In genomic region chr21:43767980-43768867, GRCh38 we compare ENCODE assay signal across 11 cellular contexts. TPM values are rescaled to one million over a fixed set of nuclear protein-coding genes. Genes with fewer than 3 reads are reported as not detected.
DNase-seq lines count a peak whose midpoint lies in the region; ATAC-seq and TF ChIP-seq lines count a peak whose summit lies in the region.
"Had no signal": no experiment of that assay in that cellular context is flagged by ENCODE, and none has a peak within 500 bp of the region (broad histone marks: within the 10 kb centered on the region; RNA-seq: fewer than 3 reads in every experiment).

No MANE protein-coding gene starts in this region.

- intact Hi-C loops in activated CD4-positive, alpha-beta T cell treated with anti-CD3 and anti-CD28 coated beads for 36 hours (cut with DNase I, micrococcal nuclease) = no loop called here
- intact Hi-C loops in activated CD4-positive, alpha-beta memory T cell treated with anti-CD3 and anti-CD28 coated beads for 36 hours (cut with micrococcal nuclease) = no loop called here

- no peaks in the 10 kb centered on the region for H3K79me2 ChIP-seq in ACC112 (ENCODE audit: control insufficient read depth, insufficient read depth, low read length, unreplicated experiment)

- no peaks in the 10 kb centered on the region for H3K27me3 ChIP-seq in ACC112 (ENCODE audit: insufficient read depth, low read length)
- no peaks in the 10 kb centered on the region for H3K27me3 ChIP-seq in duodenal mucosa (ENCODE audit: control insufficient read depth in 1 of 2, insufficient read depth in 2 of 2, low read length in 2 of 2)
- H3K27me3 ChIP-seq: esophagus muscularis mucosa, tibial artery had no signal

- ATAC-seq in activated CD4-positive, alpha-beta T cell treated with anti-CD3 and anti-CD28 coated beads for 36 hours = no peak
- no peak for ATAC-seq in GM19035 (IDR thresholded peaks at IDR 0.05; ENCODE audit: unreplicated experiment)

- H3K36me3 ChIP-seq in ACC112 (ENCODE audit: insufficient read depth, low read length) (0 out of 2 replicates have a peak, but pooled peaks cover 1% of the 10 kb centered on the region), duodenal mucosa (ENCODE audit: control insufficient read depth in 1 of 2, insufficient read depth in 2 of 2, low read length in 2 of 2) (peaks cover 2 to 5% of the 10 kb centered on the region in 2 donors)

- H3K9me3 ChIP-seq in duodenal mucosa (ENCODE audit: control insufficient read depth in 1 of 2, low read length in 2 of 2) = no peaks in the 10 kb centered on the region
- H3K9me3 ChIP-seq: esophagus muscularis mucosa, tibial artery had no signal

- H3K4me3 Mint-ChIP-seq in mesothelial cell of epicardium = no peak overlapping the region
- H3K4me3 Mint-ChIP-seq in activated CD4-positive, alpha-beta T cell treated with anti-CD3 and anti-CD28 coated beads for 36 hours = no peak overlapping the region
- H3K4me3 Mint-ChIP-seq in activated CD4-positive, alpha-beta memory T cell treated with anti-CD3 and anti-CD28 coated beads for 36 hours = no peak overlapping the region

- no peaks in the 10 kb centered on the region for H3K27me3 Mint-ChIP-seq in mesothelial cell of epicardium (ENCODE audit: low read depth)
- no peaks in the 10 kb centered on the region for H3K27me3 Mint-ChIP-seq in activated CD4-positive, alpha-beta T cell treated with anti-CD3 and anti-CD28 coated beads for 36 hours
- no peaks in the 10 kb centered on the region for H3K27me3 Mint-ChIP-seq in activated CD4-positive, alpha-beta memory T cell treated with anti-CD3 and anti-CD28 coated beads for 36 hours

- peak; percentile 54 for DNase-seq in LHCN-M2 (ENCODE audit: low read depth)
- DNase-seq in mesothelial cell of epicardium (ENCODE audit: low spot score in 2 of 2, unreplicated experiment in 2 of 2) = no peak
- no peak for DNase-seq in activated CD4-positive, alpha-beta T cell treated with anti-CD3 and anti-CD28 coated beads for 36 hours
- no peak for DNase-seq in NCI-H2107 (lab: John Stamatoyannopoulos, UW)
- DNase-seq in activated CD4-positive, alpha-beta memory T cell treated with anti-CD3 and anti-CD28 coated beads for 36 hours = no peak
- DNase-seq: NCI-H526 had no signal

- POLR2A ChIA-PET in activated CD4-positive, alpha-beta T cell treated with anti-CD3 and anti-CD28 coated beads for 36 hours (lab: Charles Lee) = no interaction called here
- POLR2A ChIA-PET in activated CD4-positive, alpha-beta memory T cell treated with anti-CD3 and anti-CD28 coated beads for 36 hours (lab: Charles Lee) = no interaction called here

- peak overlapping the region; percentile 25 for H3K9ac ChIP-seq in duodenal mucosa (ENCODE audit: low read depth in 1 of 2, low read length in 2 of 2)

- H3K27ac Mint-ChIP-seq in mesothelial cell of epicardium = peak overlapping the region; percentile 27
- H3K27ac Mint-ChIP-seq in activated CD4-positive, alpha-beta T cell treated with anti-CD3 and anti-CD28 coated beads for 36 hours = no peak overlapping the region
- H3K27ac Mint-ChIP-seq in activated CD4-positive, alpha-beta memory T cell treated with anti-CD3 and anti-CD28 coated beads for 36 hours = no peak overlapping the region

- H3K4me1 ChIP-seq in ACC112 (ENCODE audit: control insufficient read depth, insufficient read depth, low read length, unreplicated experiment) (peaks cover 23% of the 10 kb centered on the region), duodenal mucosa (ENCODE audit: control insufficient read depth in 1 of 2, insufficient read depth in 2 of 2, low read length in 2 of 2) (peaks cover 15 to 19% of the 10 kb centered on the region in 2 donors)

- peaks cover 11% of the 10 kb centered on the region for H3K4me1 Mint-ChIP-seq in mesothelial cell of epicardium
- H3K4me1 Mint-ChIP-seq in activated CD4-positive, alpha-beta T cell treated with anti-CD3 and anti-CD28 coated beads for 36 hours = peaks cover 6% of the 10 kb centered on the region
- H3K4me1 Mint-ChIP-seq in activated CD4-positive, alpha-beta memory T cell treated with anti-CD3 and anti-CD28 coated beads for 36 hours (ENCODE audit: low read depth) = peaks cover 2% of the 10 kb centered on the region

- H3K36me3 Mint-ChIP-seq in mesothelial cell of epicardium = peaks cover 4% of the 10 kb centered on the region
- peaks cover 13% of the 10 kb centered on the region for H3K36me3 Mint-ChIP-seq in activated CD4-positive, alpha-beta T cell treated with anti-CD3 and anti-CD28 coated beads for 36 hours (ENCODE audit: low read depth)
- peaks cover 5% of the 10 kb centered on the region for H3K36me3 Mint-ChIP-seq in activated CD4-positive, alpha-beta memory T cell treated with anti-CD3 and anti-CD28 coated beads for 36 hours

- CTCF ChIA-PET in activated CD4-positive, alpha-beta T cell treated with anti-CD3 and anti-CD28 coated beads for 36 hours (lab: Charles Lee) = no interaction called here
- CTCF ChIA-PET in activated CD4-positive, alpha-beta memory T cell treated with anti-CD3 and anti-CD28 coated beads for 36 hours (lab: Charles Lee) = interaction anchor here (1.0 kb wide), 1 partner anchor 43 kb away, joined by 3 read pairs; no protein-coding TSS in a partner anchor

- H3K4me3 ChIP-seq in ACC112 (ENCODE audit: low read depth, low read length) (no peak overlapping the region), duodenal mucosa (ENCODE audit: low read depth in 1 of 2, low read length in 2 of 2) (no peak overlapping the region)
- H3K4me3 ChIP-seq: esophagus muscularis mucosa, tibial artery had no signal

- TF ChIP-seq CTCF in mesothelial cell of epicardium (IDR thresholded peaks at IDR 0.05; ENCODE audit: unreplicated experiment) = no peak

- peak overlapping the region; percentile 52 for H2AFZ ChIP-seq in ACC112 (ENCODE audit: low read length, unreplicated experiment)

- H3K27ac ChIP-seq in ACC112 (ENCODE audit: low read depth, low read length) = peak overlapping the region; percentile 75
- H3K27ac ChIP-seq in duodenal mucosa (ENCODE audit: low read depth, low read length) = no peak overlapping the region
- H3K27ac ChIP-seq: esophagus muscularis mucosa, tibial artery had no signal

- no peaks in the 10 kb centered on the region for H3K9me3 Mint-ChIP-seq in mesothelial cell of epicardium
- no peaks in the 10 kb centered on the region for H3K9me3 Mint-ChIP-seq in activated CD4-positive, alpha-beta T cell treated with anti-CD3 and anti-CD28 coated beads for 36 hours (ENCODE audit: low read depth)
- no peaks in the 10 kb centered on the region for H3K9me3 Mint-ChIP-seq in activated CD4-positive, alpha-beta memory T cell treated with anti-CD3 and anti-CD28 coated beads for 36 hours

RNA-seq across cellular contexts. Expression of gene CSTB, which starts 7.9 kb away (rescaled TPM):
- total RNA-seq in LHCN-M2 (2014; rRNA removed) = 5.8 and 9.8 TPM in 2 replicates
- 137 TPM for polyA plus RNA-seq in LHCN-M2 (2012)
- 22.4 to 23.9 TPM (median 23.3 TPM) in 3 replicates for total RNA-seq in mesothelial cell of epicardium
- total RNA-seq in activated CD4-positive, alpha-beta T cell treated with anti-CD3 and anti-CD28 coated beads for 36 hours = 10 to 100 TPM; 29.9 to 30.9 TPM
- 10 to 100 TPM; 40.1 to 42.3 TPM for total RNA-seq in activated CD4-positive, alpha-beta memory T cell treated with anti-CD3 and anti-CD28 coated beads for 36 hours

RNA-seq across cellular contexts. Expression of gene RRP1, which starts 21.2 kb away (rescaled TPM):
- 27.9 and 28.6 TPM in 2 replicates for total RNA-seq in LHCN-M2 (2014; rRNA removed)
- 22.0 TPM for polyA plus RNA-seq in LHCN-M2 (2012)
- 41.4 to 44.5 TPM (median 42.2 TPM) in 3 replicates for total RNA-seq in mesothelial cell of epicardium
- total RNA-seq in activated CD4-positive, alpha-beta T cell treated with anti-CD3 and anti-CD28 coated beads for 36 hours = 10 to 100 TPM; 51.7 to 53.4 TPM
- 10 to 100 TPM; 42.7 to 47.8 TPM for total RNA-seq in activated CD4-positive, alpha-beta memory T cell treated with anti-CD3 and anti-CD28 coated beads for 36 hours

RNA-seq across cellular contexts. Expression of gene PDXK, which starts 49.3 kb away (rescaled TPM):
- total RNA-seq in LHCN-M2 (2014; rRNA removed) = 47.6 and 59.9 TPM in 2 replicates
- polyA plus RNA-seq in LHCN-M2 (2012) = 174 TPM
- 79.6 to 86.2 TPM (median 81.1 TPM) in 3 replicates for total RNA-seq in mesothelial cell of epicardium
- 100 to 1,000 TPM in 1 of 2 experiments, 10 to 100 TPM in 1; 96.9 to 117 TPM for total RNA-seq in activated CD4-positive, alpha-beta T cell treated with anti-CD3 and anti-CD28 coated beads for 36 hours
- 100 to 1,000 TPM; 126 to 131 TPM for total RNA-seq in activated CD4-positive, alpha-beta memory T cell treated with anti-CD3 and anti-CD28 coated beads for 36 hours
